ENCODE assay signal across 16 cellular contexts in the genomic region with DNA sequence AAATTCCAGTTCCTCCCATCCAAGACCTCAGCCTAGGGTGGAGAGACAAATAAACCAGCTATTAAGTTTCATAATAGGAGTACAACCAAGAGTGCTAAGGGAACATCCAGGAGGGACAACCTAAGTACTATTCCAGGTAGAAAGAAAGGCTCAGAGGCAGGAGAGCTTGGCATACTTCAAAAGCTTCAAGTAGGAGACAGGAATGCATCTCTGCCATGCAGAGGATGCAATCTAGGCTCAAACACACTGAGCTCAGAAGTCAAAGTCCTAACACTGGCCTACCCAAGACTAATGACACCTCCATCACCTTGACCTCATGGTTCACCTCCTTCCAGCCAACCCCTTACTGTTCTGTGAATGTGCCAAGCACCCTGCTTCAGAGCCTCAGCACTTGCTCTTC. TPM values are rescaled to one million over a fixed set of nuclear protein-coding genes. Genes with fewer than 3 reads are reported as not detected.
DNase-seq lines count a peak whose midpoint lies in the region; ATAC-seq, FAIRE-seq and TF ChIP-seq lines count a peak whose summit lies in the region.
"Had no signal": no experiment of that assay in that cellular context is flagged by ENCODE, and none has a peak within 500 bp of the region (broad histone marks: within the 10 kb centered on the region; RNA-seq: fewer than 3 reads in every experiment).

No MANE protein-coding gene starts in this region.

- no peak overlapping the region for H4K5ac ChIP-seq in IMR-90 (ENCODE audit: low read depth, low read length)

- no peak overlapping the region for H2BK20ac ChIP-seq in IMR-90 (ENCODE audit: low read depth, low read length)

- CTCF ChIA-PET in IMR-90 (lab: Yijun Ruan, JAX) = interaction anchor here (0.6 kb wide), 1 partner anchor 242 kb away, joined by 3 read pairs; no protein-coding TSS in a partner anchor

- no peak overlapping the region for H3K4me3 ChIP-seq in IMR-90 (ENCODE audit: insufficient read depth, low read depth, low read length)
- no peak overlapping the region for H3K4me3 ChIP-seq in bronchial epithelial cell (ENCODE audit: low read depth, low read length)
- H3K4me3 ChIP-seq in left lung = no peak overlapping the region
- no peak overlapping the region for H3K4me3 ChIP-seq in upper lobe of right lung

- in situ Hi-C loops in IMR-90 (cut with MboI; ENCODE audit: low sequenced_read_pairs) = no loop called here

- H3K4me1 ChIP-seq in IMR-90 (ENCODE audit: control insufficient read depth, insufficient read depth, low read length) (peaks cover 4% of the 10 kb centered on the region; the same call in 1 of the 2 replicates), left lung (peaks cover 12 to 76% of the 10 kb centered on the region in 2 donors), upper lobe of right lung (peaks cover 31% of the 10 kb centered on the region)

- H4K8ac ChIP-seq in IMR-90 (ENCODE audit: low read depth in 2 of 2, low read length in 2 of 2) = no peak overlapping the region

- POLR2A ChIA-PET in IMR-90 (lab: Charles Lee; ENCODE audit: unreplicated experiment) = no interaction called here

- peaks cover 13% of the 10 kb centered on the region for H3K9me1 ChIP-seq in IMR-90 (ENCODE audit: insufficient read depth, low read length)

- H2AK5ac ChIP-seq in IMR-90 (ENCODE audit: low read depth, low read length) = peak overlapping the region; percentile 37; the same call in 1 of the 2 replicates

- H3K18ac ChIP-seq in IMR-90 (ENCODE audit: low read depth, low read length) = no peak overlapping the region

- no peak overlapping the region for H2BK120ac ChIP-seq in IMR-90 (ENCODE audit: low read depth, low read length)

- TF ChIP-seq POLR2A in IMR-90 (IDR thresholded peaks at IDR 0.05; ENCODE audit: low read depth, low read length) = no peak

- H4K91ac ChIP-seq in IMR-90 (ENCODE audit: insufficient read depth, low read depth, low read length) = no peak overlapping the region

- peak overlapping the region; percentile 96 for H3K23ac ChIP-seq in IMR-90 (ENCODE audit: low read depth, low read length)

- no peak overlapping the region for H3K56ac ChIP-seq in IMR-90 (ENCODE audit: extremely low read depth, insufficient read depth, low read length)

- peak; percentile 47 for FAIRE-seq in bronchial epithelial cell (lab: Jason Lieb, UNC)

- no peak overlapping the region for H3K27ac ChIP-seq in IMR-90 (ENCODE audit: insufficient read depth, low read length)
- H3K27ac ChIP-seq in left lung = no peak overlapping the region
- no peak overlapping the region for H3K27ac ChIP-seq in upper lobe of right lung
- H3K27ac ChIP-seq in caudate nucleus (ENCODE audit: low read depth, low read length) = no peak overlapping the region
- H3K27ac ChIP-seq: C4-2B had no signal

- H2BK15ac ChIP-seq in IMR-90 (ENCODE audit: low read depth, low read length) = no peak overlapping the region

- no peaks in the 10 kb centered on the region for H3K27me3 ChIP-seq in IMR-90 (ENCODE audit: control insufficient read depth, insufficient read depth, low read length)
- no peaks in the 10 kb centered on the region for H3K27me3 ChIP-seq in bronchial epithelial cell (ENCODE audit: control insufficient read depth, insufficient read depth, low read length)
- H3K27me3 ChIP-seq in left lung = no peaks in the 10 kb centered on the region
- H3K27me3 ChIP-seq in upper lobe of right lung = no peaks in the 10 kb centered on the region

- intact Hi-C loops in IMR-90 (cut with micrococcal nuclease) = no loop called here
- intact Hi-C loops in left lung (cut with DNase I) = no loop called here
- intact Hi-C loops in upper lobe of right lung (cut with DNase I) = no loop called here

- no peak overlapping the region for H3K4ac ChIP-seq in IMR-90 (ENCODE audit: low read depth, low read length)

- dilution Hi-C loops in IMR-90 (cut with HindIII; ENCODE audit: low sequenced_read_pairs, unreplicated experiment) = no loop called here

- no peaks in the 10 kb centered on the region for H3K9me3 ChIP-seq in IMR-90 (ENCODE audit: control insufficient read depth, insufficient read depth, low read length)
- no peaks in the 10 kb centered on the region for H3K9me3 ChIP-seq in left lung
- H3K9me3 ChIP-seq in upper lobe of right lung = no peaks in the 10 kb centered on the region

- H2BK5ac ChIP-seq in IMR-90 (ENCODE audit: low read depth, low read length, poor library complexity, severe bottlenecking) = no peak overlapping the region

- no peak overlapping the region for H3K4me2 ChIP-seq in IMR-90 (ENCODE audit: low read depth, low read length)

- H4K20me1 ChIP-seq in IMR-90 (ENCODE audit: insufficient read depth, low read length) = peaks cover 40% of the 10 kb centered on the region

- no peak for TF ChIP-seq RAD21 in IMR-90 (IDR thresholded peaks at IDR 0.05; ENCODE audit: low read length)

- no peak overlapping the region for H2AK9ac ChIP-seq in IMR-90 (replicated peaks; ENCODE audit: low read depth, low read length, poor library complexity)

- BruUV-seq in IMR-90 (replicated peaks; lab: Mats Ljungman, UMichigan) = no TSS peak

- DNase-seq in IMR-90 (no peak), bronchial epithelial cell (ENCODE audit: low read depth) (no peak), left lung (no peak), upper lobe of right lung (no peak), caudate nucleus (lab: John Stamatoyannopoulos, UW) (no peak), COLO668 (lab: John Stamatoyannopoulos, UW; ENCODE audit: unreplicated experiment) (no peak)
- DNase-seq: AML-193, DMS79 treated with DMSO at 0.1 percent for 48 hours, Karpas-422, NCI-H1417 treated with DMSO at 0.1 percent for 48 hours, NCI-H187 treated with DMSO at 0.1 percent for 48 hours, NCI-H2171, NCI-H446 treated with DMSO at 0.1 percent for 48 hours, Right ventricle myocardium superior had no signal

- H3K9ac ChIP-seq in IMR-90 (ENCODE audit: low read depth, low read length) = no peak overlapping the region

- ATAC-seq in IMR-90 (ENCODE audit: low read depth) (peak; percentile 27; the same call in 1 of the 2 replicates), left lung (peak; percentile 85), upper lobe of right lung (peak; percentile 90), GM18868 (IDR thresholded peaks at IDR 0.05; ENCODE audit: unreplicated experiment) (no peak)

- H3K36me3 ChIP-seq in IMR-90 (ENCODE audit: control insufficient read depth, insufficient read depth, low read length) (no peaks in the 10 kb centered on the region), bronchial epithelial cell (ENCODE audit: control insufficient read depth, insufficient read depth, low read length) (no peaks in the 10 kb centered on the region), left lung (no peaks in the 10 kb centered on the region), upper lobe of right lung (no peaks in the 10 kb centered on the region)

- H3K14ac ChIP-seq in IMR-90 (replicated peaks; ENCODE audit: low read depth, low read length) = no peak overlapping the region

- H2AFZ ChIP-seq in IMR-90 (replicated peaks; ENCODE audit: low read length, poor library complexity) = no peak overlapping the region

- TF ChIP-seq CTCF in IMR-90 (conservative IDR thresholded peaks at IDR 0.05; ENCODE audit: low read depth, low read length) (no peak), bronchial epithelial cell (IDR thresholded peaks at IDR 0.05; ENCODE audit: insufficient read depth, low read length, severe bottlenecking) (no peak), left lung (IDR thresholded peaks at IDR 0.05) (no peak), upper lobe of right lung (IDR thresholded peaks at IDR 0.05) (no peak)

- peaks cover 15 to 50% of the 10 kb centered on the region in 2 experiments for H3K79me1 ChIP-seq in IMR-90 (ENCODE audit: low read depth in 1 of 2, low read length in 2 of 2)

TF ChIP-seq in IMR-90, 13 proteins besides CTCF, POLR2A, EP300 and RAD21:
- TF ChIP-seq RFX5 (IDR thresholded peaks at IDR 0.05; ENCODE audit: low read depth, low read length) (no peak), MAFK (IDR thresholded peaks at IDR 0.05; ENCODE audit: low read depth, low read length) (no peak), RCOR1 (IDR thresholded peaks at IDR 0.05; ENCODE audit: insufficient replicate concordance, low read length) (no peak), MXI1 (IDR thresholded peaks at IDR 0.05; ENCODE audit: borderline replicate concordance, low read depth, low read length) (no peak), BHLHE40 (IDR thresholded peaks at IDR 0.05; ENCODE audit: low read depth, low read length) (no peak), MAZ (IDR thresholded peaks at IDR 0.05; ENCODE audit: borderline replicate concordance, low read depth, low read length) (no peak), CEBPB (IDR thresholded peaks at IDR 0.05; ENCODE audit: low read depth, low read length) (no peak), NFE2L2 (IDR thresholded peaks at IDR 0.05; ENCODE audit: low read depth, low read length) (no peak), SMC3 (IDR thresholded peaks at IDR 0.05; ENCODE audit: low read depth, low read length) (no peak), CHD1 (IDR thresholded peaks at IDR 0.05; ENCODE audit: low read depth, low read length) (no peak), FOS (IDR thresholded peaks at IDR 0.05; ENCODE audit: low read depth, low read length) (no peak)
- TF ChIP-seq, protein P1, sequence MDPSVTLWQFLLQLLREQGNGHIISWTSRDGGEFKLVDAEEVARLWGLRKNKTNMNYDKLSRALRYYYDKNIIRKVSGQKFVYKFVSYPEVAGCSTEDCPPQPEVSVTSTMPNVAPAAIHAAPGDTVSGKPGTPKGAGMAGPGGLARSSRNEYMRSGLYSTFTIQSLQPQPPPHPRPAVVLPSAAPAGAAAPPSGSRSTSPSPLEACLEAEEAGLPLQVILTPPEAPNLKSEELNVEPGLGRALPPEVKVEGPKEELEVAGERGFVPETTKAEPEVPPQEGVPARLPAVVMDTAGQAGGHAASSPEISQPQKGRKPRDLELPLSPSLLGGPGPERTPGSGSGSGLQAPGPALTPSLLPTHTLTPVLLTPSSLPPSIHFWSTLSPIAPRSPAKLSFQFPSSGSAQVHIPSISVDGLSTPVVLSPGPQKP (IDR thresholded peaks at IDR 0.05; ENCODE audit: borderline replicate concordance, low read depth, low read length) = no peak
- TF ChIP-seq, protein P2, sequence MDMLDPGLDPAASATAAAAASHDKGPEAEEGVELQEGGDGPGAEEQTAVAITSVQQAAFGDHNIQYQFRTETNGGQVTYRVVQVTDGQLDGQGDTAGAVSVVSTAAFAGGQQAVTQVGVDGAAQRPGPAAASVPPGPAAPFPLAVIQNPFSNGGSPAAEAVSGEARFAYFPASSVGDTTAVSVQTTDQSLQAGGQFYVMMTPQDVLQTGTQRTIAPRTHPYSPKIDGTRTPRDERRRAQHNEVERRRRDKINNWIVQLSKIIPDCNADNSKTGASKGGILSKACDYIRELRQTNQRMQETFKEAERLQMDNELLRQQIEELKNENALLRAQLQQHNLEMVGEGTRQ (IDR thresholded peaks at IDR 0.05; ENCODE audit: low read depth, low read length) = no peak
TF ChIP-seq in IMR-90: peak in this region for 0.

RNA-seq across cellular contexts. Expression of a gene that starts 8.1 kb away (rescaled TPM):
- total RNA-seq in IMR-90 (2012; rRNA removed) (58.1 and 59.7 TPM in 2 replicates), bronchial epithelial cell (33.2 and 50.4 TPM in 2 replicates), left lung (100 to 1,000 TPM in 1 of 2 donors, 10 to 100 TPM in 1; 86.7 to 137 TPM), upper lobe of right lung (126 TPM)
- polyA plus RNA-seq in IMR-90 (2012; rRNA removed) = 11.5 and 12.5 TPM in 2 replicates
- polyA plus RNA-seq in IMR-90 (2012; cell fraction: cytosol; rRNA removed) = 6.8 and 9.3 TPM in 2 replicates
- 18.3 and 31.6 TPM in 2 replicates for polyA plus RNA-seq in IMR-90 (2012; cell fraction: nucleus; rRNA removed; ENCODE audit: low replicate concordance)
